Comparison of ENCODE assay signal across 11 cellular contexts in the genomic region with DNA sequence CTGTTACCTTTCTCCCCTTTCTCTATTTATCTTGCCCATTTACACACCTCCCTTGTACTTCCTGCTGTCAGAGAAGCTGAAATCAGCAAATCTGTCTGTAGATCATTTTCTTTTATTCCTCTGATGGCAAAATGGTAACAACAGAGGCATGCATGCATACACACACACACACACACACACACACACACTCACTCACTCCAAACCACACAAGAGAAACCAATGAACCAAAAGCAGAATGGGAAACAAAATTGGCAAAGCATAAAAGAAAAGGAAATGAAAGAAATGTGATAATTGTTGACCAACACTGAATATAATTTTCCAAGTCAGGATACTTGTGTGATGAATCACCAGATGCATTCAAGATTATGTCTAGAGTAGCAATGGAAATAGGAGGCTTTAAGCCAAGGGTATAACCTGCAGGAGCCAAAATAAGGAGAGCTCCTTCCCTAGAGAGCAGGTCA.
DNase-seq lines count a peak whose midpoint lies in the region; ATAC-seq, FAIRE-seq and TF ChIP-seq lines count a peak whose summit lies in the region.
"Had no signal": no experiment of that assay in that cellular context is flagged by ENCODE, and none has a peak within 500 bp of the region (broad histone marks: within the 10 kb centered on the region; RNA-seq: fewer than 3 reads in every experiment).

No MANE protein-coding gene starts in this region.

- peaks cover 8% of the 10 kb centered on the region for H3K36me3 Mint-ChIP-seq in astrocyte (ENCODE audit: low read depth, unreplicated experiment)
- no peaks in the 10 kb centered on the region for H3K36me3 Mint-ChIP-seq in stimulated activated naive B cell treated with anti-CD40 and anti-IgM and Interleukin-4, amounts not matched to agents 10 μg/mL and 1 μg/mL and 100 μg/mL, for 72 hours

- TF ChIP-seq CTCF in AG09319 (IDR thresholded peaks at IDR 0.05; ENCODE audit: low read depth, low read length), result no peak
- TF ChIP-seq CTCF in astrocyte (IDR thresholded peaks at IDR 0.05; ENCODE audit: insufficient read depth, low read depth, low read length), result no peak

- H3K27ac Mint-ChIP-seq in astrocyte (ENCODE audit: unreplicated experiment), result peak overlapping the region; percentile 67
- H3K27ac Mint-ChIP-seq in stimulated activated naive B cell treated with anti-CD40 and anti-IgM and Interleukin-4, amounts not matched to agents 10 μg/mL and 1 μg/mL and 100 μg/mL, for 72 hours, result no peak overlapping the region

- no peak overlapping the region for H3K4me3 ChIP-seq in astrocyte (ENCODE audit: insufficient read depth, low read depth, low read length)
- H3K4me3 ChIP-seq: ascending aorta, K562 had no signal

- H3K27me3 ChIP-seq in astrocyte (ENCODE audit: insufficient read depth, low read length), result no peaks in the 10 kb centered on the region
- H3K27me3 ChIP-seq: ascending aorta had no signal

- peak; percentile 61 for DNase-seq in AG09319 (ENCODE audit: extremely low read depth, low read depth)
- peak; percentile 80 for DNase-seq in HS-5 (ENCODE audit: low read depth)
- peak; percentile 98 for DNase-seq in astrocyte (ENCODE audit: low read depth)
- DNase-seq in kidney tubule cell (ENCODE audit: low spot score), result peak; percentile 93
- DNase-seq in stimulated activated naive B cell treated with anti-CD40 and anti-IgM and Interleukin-4, amounts not matched to agents 10 μg/mL and 1 μg/mL and 100 μg/mL, for 72 hours, result no peak
- DNase-seq in stimulated activated naive CD4-positive, alpha-beta T cell treated with Interleukin-2 at 50 U/mL for 16 hours (lab: John Stamatoyannopoulos, UW), result no peak
- DNase-seq in mucosa of gallbladder (ENCODE audit: low spot score), result no peak
- no peak for DNase-seq in NCI-H774 (lab: John Stamatoyannopoulos, UW)
- DNase-seq: OCI-M1 had no signal

- peak; percentile 76 for FAIRE-seq in astrocyte (lab: Jason Lieb, UNC)
- FAIRE-seq: K562 had no signal

- H4K20me1 ChIP-seq in astrocyte (ENCODE audit: insufficient read depth, low read length), result peaks cover 8% of the 10 kb centered on the region

- no peak overlapping the region for H2AFZ ChIP-seq in astrocyte (ENCODE audit: low read depth, low read length)

- peaks cover 10% of the 10 kb centered on the region for H3K4me1 ChIP-seq in astrocyte (ENCODE audit: insufficient read depth, low read length)
- H3K4me1 ChIP-seq: ascending aorta had no signal

- H3K4me1 Mint-ChIP-seq in astrocyte (ENCODE audit: low read depth, unreplicated experiment), result peaks cover 34% of the 10 kb centered on the region
- peaks cover 4 to 5% of the 10 kb centered on the region in 2 donors for H3K4me1 Mint-ChIP-seq in stimulated activated naive B cell treated with anti-CD40 and anti-IgM and Interleukin-4, amounts not matched to agents 10 μg/mL and 1 μg/mL and 100 μg/mL, for 72 hours

- no peak overlapping the region for H3K4me3 Mint-ChIP-seq in astrocyte (ENCODE audit: unreplicated experiment)
- H3K4me3 Mint-ChIP-seq in stimulated activated naive B cell treated with anti-CD40 and anti-IgM and Interleukin-4, amounts not matched to agents 10 μg/mL and 1 μg/mL and 100 μg/mL, for 72 hours, result no peak overlapping the region

- no peaks in the 10 kb centered on the region for H3K36me3 ChIP-seq in astrocyte (ENCODE audit: insufficient read depth, low read length)
- H3K36me3 ChIP-seq: ascending aorta had no signal

- no peaks in the 10 kb centered on the region for H3K27me3 Mint-ChIP-seq in astrocyte (ENCODE audit: low read depth, unreplicated experiment)
- no peaks in the 10 kb centered on the region for H3K27me3 Mint-ChIP-seq in stimulated activated naive B cell treated with anti-CD40 and anti-IgM and Interleukin-4, amounts not matched to agents 10 μg/mL and 1 μg/mL and 100 μg/mL, for 72 hours

- no peaks in the 10 kb centered on the region for H3K9me3 Mint-ChIP-seq in astrocyte (ENCODE audit: unreplicated experiment)
- H3K9me3 Mint-ChIP-seq in stimulated activated naive B cell treated with anti-CD40 and anti-IgM and Interleukin-4, amounts not matched to agents 10 μg/mL and 1 μg/mL and 100 μg/mL, for 72 hours, result no peaks in the 10 kb centered on the region

- no peak overlapping the region for H3K9ac ChIP-seq in astrocyte (ENCODE audit: low read length)

- peak overlapping the region; percentile 24 for H3K4me2 ChIP-seq in astrocyte (ENCODE audit: low read length)

- H3K27ac ChIP-seq in astrocyte (ENCODE audit: low read depth, low read length), result no peak overlapping the region
- H3K27ac ChIP-seq: ascending aorta had no signal

- ATAC-seq in stimulated activated naive B cell treated with anti-CD40 and anti-IgM and Interleukin-4, amounts not matched to agents 10 μg/mL and 1 μg/mL and 100 μg/mL, for 72 hours (replicated peaks), result no peak
- ATAC-seq: K562 had no signal

- no peaks in the 10 kb centered on the region for H3K79me2 ChIP-seq in astrocyte (ENCODE audit: insufficient read depth, low read length)

- H3K9me3 ChIP-seq in astrocyte (ENCODE audit: insufficient read depth, low read depth, low read length), result no peaks in the 10 kb centered on the region
- H3K9me3 ChIP-seq: ascending aorta had no signal

Comparison
In these comparisons a context has a peak if more than half of its experiments do, and no peak if none do; other contexts are left out.
1. DNase-seq: peak in AG09319 (single experiment), HS-5 (single experiment), astrocyte (single experiment) and kidney tubule cell (single experiment); none in stimulated activated naive B cell treated with anti-CD40 and anti-IgM and Interleukin-4, amounts not matched to agents 10 μg/mL and 1 μg/mL and 100 μg/mL, for 72 hours (single experiment), stimulated activated naive CD4-positive, alpha-beta T cell treated with Interleukin-2 at 50 U/mL for 16 hours (single experiment), mucosa of gallbladder (single experiment) and NCI-H774 (single experiment).